ENCODE assay signal across 8 cellular contexts in the genomic region with DNA sequence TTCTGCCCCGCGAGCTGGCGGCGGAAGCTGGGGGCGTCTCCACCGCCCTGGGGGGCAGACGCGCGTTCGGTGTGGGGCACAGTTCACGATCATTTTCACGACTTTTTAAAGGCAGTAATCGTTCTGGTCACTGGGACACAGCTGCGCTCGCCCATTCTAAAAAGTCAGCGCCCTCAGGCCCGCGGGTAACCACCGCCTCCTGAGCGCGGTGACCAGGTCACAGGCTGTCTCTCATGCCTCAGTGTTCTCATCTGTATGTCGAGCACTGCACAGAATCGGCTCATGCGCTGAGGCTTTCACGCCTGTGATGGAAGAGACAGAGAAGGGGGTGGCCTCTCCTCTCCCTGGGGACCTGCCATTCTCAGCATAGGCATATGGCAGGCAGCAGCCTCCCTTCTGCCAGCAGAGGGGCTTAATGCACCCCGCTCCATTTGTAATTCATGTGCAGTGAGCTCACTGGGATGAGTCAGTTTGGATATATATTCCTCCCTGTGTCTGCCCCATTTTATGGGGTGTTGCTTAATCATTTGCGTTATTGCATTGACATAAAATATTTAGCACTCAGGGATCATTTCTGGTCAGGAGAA. TPM values are rescaled to one million over a fixed set of nuclear protein-coding genes. Genes with fewer than 3 reads are reported as not detected.
DNase-seq lines count a peak whose midpoint lies in the region; FAIRE-seq and TF ChIP-seq lines count a peak whose summit lies in the region.
"Not testable (repeated sequence)": the region's sequence is repeated elsewhere in the genome, so short reads cannot be mapped to it uniquely, and the experiment has no call there.

No MANE protein-coding gene starts in this region.

- not testable (repeated sequence) for H4K20me1 ChIP-seq in keratinocyte (ENCODE audit: control insufficient read depth, extremely low read depth, insufficient read depth, low read length)

- not testable (repeated sequence) for H3K36me3 ChIP-seq in CD8-positive, alpha-beta memory T cell (ENCODE audit: insufficient read depth, low read length); HUES48 (ENCODE audit: control insufficient read depth, insufficient read depth, low read length); keratinocyte (ENCODE audit: control insufficient read depth in 2 of 2, extremely low read depth in 1 of 2, insufficient read depth in 2 of 2, low read length in 2 of 2); thymus (ENCODE audit: control insufficient read depth, insufficient read depth)

- not testable (repeated sequence) for DNase-seq in CD8-positive, alpha-beta memory T cell; keratinocyte (ENCODE audit: low read depth, low spot score); osteocyte (ENCODE audit: extremely low spot score, unreplicated experiment)
- peak; percentile 7 for DNase-seq in RWPE1 (ENCODE audit: low spot score)
- DNase-seq in epithelial cell of prostate (ENCODE audit: low read depth, low spot score): peak; percentile 3

- H3K9me1 ChIP-seq in keratinocyte (ENCODE audit: control insufficient read depth, extremely low read depth, insufficient read depth, low read length): not testable (repeated sequence)

- H3K4me1 Mint-ChIP-seq in CD8-positive, alpha-beta memory T cell; osteocyte (ENCODE audit: unreplicated experiment): not testable (repeated sequence)
- peaks cover 13% of the 10 kb centered on the region for H3K4me1 Mint-ChIP-seq in activated naive CD8-positive, alpha-beta T cell (ENCODE audit: low read depth)

- not testable (repeated sequence) for FAIRE-seq in keratinocyte (lab: Jason Lieb, UNC)

- H3K4me3 ChIP-seq in CD8-positive, alpha-beta memory T cell (ENCODE audit: low read length): peak overlapping the region; percentile 71
- peak overlapping the region; percentile 66 for H3K4me3 ChIP-seq in HUES48 (ENCODE audit: low read depth, low read length)
- peak overlapping the region; percentile 66 to 70 (median 69) for H3K4me3 ChIP-seq in keratinocyte (ENCODE audit: control insufficient read depth in 2 of 3, extremely low read depth in 1 of 3, insufficient read depth in 2 of 3, low read depth in 1 of 3, low read length in 3 of 3)
- peak overlapping the region; percentile 64 for H3K4me3 ChIP-seq in thymus (ENCODE audit: low read length)

- POLR2A ChIA-PET in CD8-positive, alpha-beta memory T cell (lab: Charles Lee); RWPE1 (lab: Yijun Ruan, JAX; ENCODE audit: low non-redundant PET): not testable (repeated sequence)

- H3K9me3 Mint-ChIP-seq in CD8-positive, alpha-beta memory T cell; activated naive CD8-positive, alpha-beta T cell (ENCODE audit: low read depth); osteocyte (ENCODE audit: unreplicated experiment): not testable (repeated sequence)

- 6% methylated on average over 27 of the region's 27 CpGs for WGBS in thymus

- peak overlapping the region; percentile 77 for H3K9ac ChIP-seq in HUES48 (ENCODE audit: low read depth, low read length)
- H3K9ac ChIP-seq in keratinocyte (ENCODE audit: control insufficient read depth, extremely low read depth, insufficient read depth, low read length): peak overlapping the region; percentile 92

- not testable (repeated sequence) for TF ChIP-seq CTCF in RWPE1 (conservative IDR thresholded peaks at IDR 0.05; ENCODE audit: low read depth); osteocyte (IDR thresholded peaks at IDR 0.05)
- peak in 1 of 3 experiments; percentile 4 for TF ChIP-seq CTCF in keratinocyte (optimal IDR thresholded peaks at IDR 0.05 in 1 of 3, IDR thresholded peaks at IDR 0.05 in 1 of 3, conservative IDR thresholded peaks at IDR 0.05 in 1 of 3; ENCODE audit: extremely low read depth in 1 of 3, insufficient read depth in 2 of 3, low read length in 3 of 3)

- H3K27me3 Mint-ChIP-seq in CD8-positive, alpha-beta memory T cell; activated naive CD8-positive, alpha-beta T cell; osteocyte (ENCODE audit: unreplicated experiment): not testable (repeated sequence)

- peak overlapping the region; percentile 16 for H3K27ac ChIP-seq in CD8-positive, alpha-beta memory T cell (ENCODE audit: low read depth, low read length)
- H3K27ac ChIP-seq in HUES48 (ENCODE audit: low read depth, low read length) (peak overlapping the region; percentile 80), RWPE1 (peak overlapping the region; percentile 88), epithelial cell of prostate (peak overlapping the region; percentile 77), keratinocyte (ENCODE audit: control insufficient read depth, insufficient read depth, low read length) (peak overlapping the region; percentile 89), thymus (ENCODE audit: low read depth) (peak overlapping the region; percentile 80)

- not testable (repeated sequence) for H3K9me3 ChIP-seq in CD8-positive, alpha-beta memory T cell (ENCODE audit: low read length); HUES48 (ENCODE audit: control insufficient read depth, insufficient read depth, low read length); keratinocyte (ENCODE audit: control insufficient read depth, low read depth, low read length); thymus (ENCODE audit: control insufficient read depth)

- H2AFZ ChIP-seq in keratinocyte (ENCODE audit: control insufficient read depth, low read length): peak overlapping the region; percentile 80

- not testable (repeated sequence) for H3K27me3 ChIP-seq in CD8-positive, alpha-beta memory T cell (ENCODE audit: insufficient read depth, low read length, poor library complexity, severe bottlenecking); HUES48 (ENCODE audit: control insufficient read depth, insufficient read depth, low read length); keratinocyte (ENCODE audit: control insufficient read depth, extremely low read depth, insufficient read depth, low read length); thymus (ENCODE audit: control insufficient read depth, insufficient read depth)

- H3K27ac Mint-ChIP-seq in CD8-positive, alpha-beta memory T cell: peak overlapping the region in 7 of 8 donors; percentile 21 to 97 (median 86)
- H3K27ac Mint-ChIP-seq in activated naive CD8-positive, alpha-beta T cell: peak overlapping the region; percentile 91
- H3K27ac Mint-ChIP-seq in osteocyte (ENCODE audit: unreplicated experiment): peak overlapping the region; percentile 64

- not testable (repeated sequence) for H3K79me2 ChIP-seq in keratinocyte (ENCODE audit: control insufficient read depth, insufficient read depth, low read length)

- H3K4me2 ChIP-seq in keratinocyte (ENCODE audit: control insufficient read depth, extremely low read depth, insufficient read depth, low read depth, low read length): peak overlapping the region; percentile 89

- H3K4me3 Mint-ChIP-seq in CD8-positive, alpha-beta memory T cell: peak overlapping the region; percentile 79 to 98 (median 96)
- H3K4me3 Mint-ChIP-seq in activated naive CD8-positive, alpha-beta T cell: peak overlapping the region; percentile 93
- peak overlapping the region; percentile 72 for H3K4me3 Mint-ChIP-seq in osteocyte (ENCODE audit: unreplicated experiment)

- not testable (repeated sequence) for H3K36me3 Mint-ChIP-seq in CD8-positive, alpha-beta memory T cell; activated naive CD8-positive, alpha-beta T cell; osteocyte (ENCODE audit: unreplicated experiment)

- H3K4me1 ChIP-seq in CD8-positive, alpha-beta memory T cell (ENCODE audit: insufficient read depth, low read length); HUES48 (ENCODE audit: control insufficient read depth, insufficient read depth, low read length); keratinocyte (ENCODE audit: control insufficient read depth, extremely low read depth, insufficient read depth, low read length); thymus (ENCODE audit: control insufficient read depth, insufficient read depth, low read length): not testable (repeated sequence)

- dilution Hi-C loops in keratinocyte (cut with MboI; ENCODE audit: extremely low pct_ligation_motif_present, low sequenced_read_pairs): not testable (repeated sequence)

- CTCF ChIA-PET in CD8-positive, alpha-beta memory T cell (lab: Charles Lee); RWPE1 (lab: Yijun Ruan, JAX): not testable (repeated sequence)

RNA-seq across cellular contexts. Expression of a gene that starts 16.5 kb away (rescaled TPM):
- not detected for total RNA-seq in CD8-positive, alpha-beta memory T cell
- not detected for polyA plus RNA-seq in CD8-positive, alpha-beta memory T cell
- not detected in 3 replicates for polyA plus RNA-seq in keratinocyte
- polyA plus RNA-seq in keratinocyte (2011; ENCODE audit: low read depth): not detected
- not detected in 2 replicates for polyA plus RNA-seq in keratinocyte (2011; cell fraction: cytosol; rRNA removed)
- not detected in 2 replicates for polyA plus RNA-seq in keratinocyte (2011; cell fraction: nucleus; rRNA removed)
- not detected in 2 replicates for polyA plus RNA-seq in keratinocyte (2012; ENCODE audit: low replicate concordance)
- not detected in 3 replicates for polyA minus RNA-seq in keratinocyte
- not detected for polyA minus RNA-seq in keratinocyte (2011; cell fraction: cytosol; rRNA and poly(A)+ RNA removed)
- not detected in 2 replicates for polyA minus RNA-seq in keratinocyte (2011; cell fraction: nucleus; rRNA and poly(A)+ RNA removed)
- total RNA-seq in osteocyte: not detected in 2 replicates
- 0.02 TPM for polyA plus RNA-seq in thymus

RNA-seq across cellular contexts. Expression of a gene that starts 56.8 kb away (rescaled TPM):
- not detected for total RNA-seq in CD8-positive, alpha-beta memory T cell
- not detected for polyA plus RNA-seq in CD8-positive, alpha-beta memory T cell
- not detected in 3 replicates for polyA plus RNA-seq in keratinocyte
- polyA plus RNA-seq in keratinocyte (2011; ENCODE audit: low read depth): not detected
- not detected in 2 replicates for polyA plus RNA-seq in keratinocyte (2011; cell fraction: cytosol; rRNA removed)
- not detected in 2 replicates for polyA plus RNA-seq in keratinocyte (2011; cell fraction: nucleus; rRNA removed)
- polyA plus RNA-seq in keratinocyte (2012; ENCODE audit: low replicate concordance): not detected in 2 replicates
- polyA minus RNA-seq in keratinocyte: not detected in 3 replicates
- polyA minus RNA-seq in keratinocyte (2011; cell fraction: cytosol; rRNA and poly(A)+ RNA removed): not detected
- not detected in 2 replicates for polyA minus RNA-seq in keratinocyte (2011; cell fraction: nucleus; rRNA and poly(A)+ RNA removed)
- not detected in 2 replicates for total RNA-seq in osteocyte
- not detected for polyA plus RNA-seq in thymus

Comparison
In these comparisons a context has a peak if more than half of its experiments do, and no peak if none do; other contexts are left out.
1. H3K27ac ChIP-seq: peak in every context shown above with its lines; median percentile 89 in keratinocyte; 88 in RWPE1; 80 in HUES48; 80 in thymus; 77 in epithelial cell of prostate; 16 in CD8-positive, alpha-beta memory T cell.